1 cellular context compared by ENCODE assay signal in the genomic region with DNA sequence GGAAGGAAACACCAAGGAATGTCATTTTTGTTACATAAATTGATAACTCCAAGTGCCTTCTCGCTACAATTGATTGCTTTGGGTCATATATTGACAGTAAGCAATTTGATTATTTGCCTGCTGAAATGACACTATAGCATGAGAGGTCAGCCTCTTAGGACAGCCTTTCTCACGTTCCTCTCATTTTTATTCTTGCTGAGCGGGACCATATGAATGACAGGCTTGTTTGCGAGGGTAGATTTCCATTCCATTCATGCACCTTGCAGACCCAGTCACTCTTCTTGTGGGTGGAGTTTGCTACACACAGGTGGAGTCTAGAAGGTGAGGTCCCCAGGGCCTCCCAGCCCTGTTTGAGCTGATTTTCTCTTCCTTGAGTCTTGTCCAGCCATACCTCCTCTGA.
TF ChIP-seq lines count a peak whose summit lies in the region.

No MANE protein-coding gene starts in this region.

TF ChIP-seq in H1, 55 proteins besides CTCF, POLR2A, EP300 and RAD21 (continued from another document):
- TF ChIP-seq E2F6 (IDR thresholded peaks at IDR 0.05) (no peak), GTF2F1 (IDR thresholded peaks at IDR 0.05; ENCODE audit: borderline replicate concordance, low read depth, low read length) (no peak), SRF (IDR thresholded peaks at IDR 0.05; ENCODE audit: low read depth, low read length) (no peak)
TF ChIP-seq in H1: peak in this region for 0.
